In the genomic region with DNA sequence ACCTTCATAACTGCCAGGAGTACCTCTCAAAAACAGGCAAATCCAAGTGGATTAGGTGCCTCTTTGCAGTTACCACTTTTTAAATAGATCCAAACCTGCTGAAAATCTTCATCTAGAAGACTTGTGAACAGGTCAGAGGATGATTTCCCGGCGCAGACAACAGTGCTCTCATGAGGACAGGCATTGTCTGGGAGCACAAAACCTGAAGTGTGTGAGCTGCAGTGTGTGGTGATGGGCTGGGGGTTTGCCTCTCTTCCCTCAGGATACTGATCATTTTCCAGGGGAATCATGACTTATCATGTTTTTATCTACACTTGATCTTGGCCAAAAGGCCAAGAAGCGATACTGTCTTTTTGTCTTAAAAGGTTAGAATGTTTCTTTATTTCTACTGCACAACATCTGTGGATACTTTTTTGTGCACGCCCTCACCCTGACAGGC, we compare ENCODE assay signal across 13 cellular contexts. TPM values are rescaled to one million over a fixed set of nuclear protein-coding genes. Genes with fewer than 3 reads are reported as not detected.
A peak's percentile ranks its signal among the peaks of the same experiment; 100 is the strongest.
DNase-seq lines count a peak whose midpoint lies in the region; ATAC-seq and TF ChIP-seq lines count a peak whose summit lies in the region.
"Not testable (repeated sequence)": the region's sequence is repeated elsewhere in the genome, so short reads cannot be mapped to it uniquely, and the experiment has no call there.
"Had no signal": no experiment of that assay in that cellular context is flagged by ENCODE, and none has a peak within 500 bp of the region (broad histone marks: within the 10 kb centered on the region; RNA-seq: fewer than 3 reads in every experiment).

No MANE protein-coding gene starts in this region.

- H3K4me1 ChIP-seq in BE2C = not testable (repeated sequence)
- H3K4me1 ChIP-seq in OCI-LY7 (ENCODE audit: insufficient read depth, low read length, poor library complexity, severe bottlenecking) (peaks cover 49% of the 10 kb centered on the region), adrenal gland (replicated peaks in 1 of 2) (peaks cover 20 to 24% of the 10 kb centered on the region in 2 donors), sigmoid colon (peaks cover 0 to 14% (median 7%) of the 10 kb centered on the region in 4 donors)

- CTCF ChIA-PET in OCI-LY7 (lab: Charles Lee; ENCODE audit: unreplicated experiment) = interaction anchor here (0.5 kb wide), 1 partner anchor 76 kb away, joined by 3 read pairs; no protein-coding TSS in a partner anchor
- CTCF ChIA-PET in activated CD4-positive, alpha-beta memory T cell treated with anti-CD3 and anti-CD28 coated beads, Interleukin-2, amount 10 ng/mL, durations not matched to agents 7 days and 5 days (lab: Charles Lee) = interaction anchor here (0.9 to 3.1 kb wide), 8 partner anchors 23 to 262 kb away, joined by 3 to 8 read pairs (median 4); no protein-coding TSS in a partner anchor

- not testable (repeated sequence) for H3K27me3 ChIP-seq in BE2C, adrenal gland, sigmoid colon

- intact Hi-C loops in OCI-LY7 (cut with micrococcal nuclease; ENCODE audit: unreplicated experiment) = loop anchor here (10.0 kb wide), 1 partner anchor 209 kb away; no protein-coding TSS in a partner anchor
- intact Hi-C loops in adrenal gland (cut with DNase I); sigmoid colon (cut with DNase I): not testable (repeated sequence)

- H3K27me3 Mint-ChIP-seq in activated CD4-positive, alpha-beta memory T cell treated with anti-CD3 and anti-CD28 coated beads, Interleukin-2, amount 10 ng/mL, durations not matched to agents 7 days and 5 days = not testable (repeated sequence)
- peaks cover 5 to 10% (median 10%) of the 10 kb centered on the region in 3 donors for H3K27me3 Mint-ChIP-seq in immature natural killer cell (ENCODE audit: low read depth in 3 of 3)

- H3K27ac ChIP-seq in OCI-LY7 (ENCODE audit: low read depth, low read length, poor library complexity, severe bottlenecking) (peak overlapping the region; percentile 89), adrenal gland (peak overlapping the region in 4 of 5 donors; percentile 47 to 87 (median 80)), sigmoid colon (peak overlapping the region in 3 of 4 donors; percentile 62 to 72 (median 72))

- not testable (repeated sequence) for DNase-seq in BE2C; activated CD4-positive, alpha-beta memory T cell treated with anti-CD3 and anti-CD28 coated beads, Interleukin-2, amount 10 ng/mL, durations not matched to agents 7 days and 5 days; adrenal gland; immature natural killer cell; sigmoid colon
- DNase-seq in OCI-LY7 (ENCODE audit: low spot score) = peak; percentile 28

- TF ChIP-seq EP300 in sigmoid colon (IDR thresholded peaks at IDR 0.05) = not testable (repeated sequence)

- not testable (repeated sequence) for H4K20me1 ChIP-seq in OCI-LY7 (ENCODE audit: insufficient read depth, low read length)

- H3K36me3 ChIP-seq in BE2C (peaks cover 36% of the 10 kb centered on the region), OCI-LY7 (ENCODE audit: insufficient read depth, low read length) (peaks cover 73% of the 10 kb centered on the region), adrenal gland (replicated peaks in 1 of 2) (peaks cover 0 to 36% of the 10 kb centered on the region in 2 donors), sigmoid colon (peaks cover 4 to 68% (median 27%) of the 10 kb centered on the region in 4 donors)

- WGBS in adrenal gland, 4 donors = 41 to 61% (median 57%) methylated on average over 2 to 3 of the region's 4 CpGs
- 89 to 90% methylated on average over 3 of the region's 4 CpGs for WGBS in sigmoid colon, 2 donors

- not testable (repeated sequence) for H3K9me2 ChIP-seq in OCI-LY7 (ENCODE audit: insufficient read depth, low read length)

- not testable (repeated sequence) for BruUV-seq in OCI-LY7 (replicated peaks; lab: Mats Ljungman, UMichigan)

- peak overlapping the region; percentile 92 for H3K27ac Mint-ChIP-seq in activated CD4-positive, alpha-beta memory T cell treated with anti-CD3 and anti-CD28 coated beads, Interleukin-2, amount 10 ng/mL, durations not matched to agents 7 days and 5 days
- peak overlapping the region; percentile 92 to 100 (median 98) for H3K27ac Mint-ChIP-seq in immature natural killer cell

- not testable (repeated sequence) for H3K4me3 ChIP-seq in BE2C (ENCODE audit: low read depth, low read length); adrenal gland; sigmoid colon
- H3K4me3 ChIP-seq in OCI-LY7 (ENCODE audit: low read depth, low read length, poor library complexity, severe bottlenecking) = peak overlapping the region; percentile 57

- ATAC-seq in GM19397 (IDR thresholded peaks at IDR 0.05; ENCODE audit: unreplicated experiment) = peak; percentile 4
- peak; percentile 3 for ATAC-seq in HG03064 (IDR thresholded peaks at IDR 0.05; ENCODE audit: low read depth, unreplicated experiment)

- not testable (repeated sequence) for H3K9me3 ChIP-seq in BE2C; OCI-LY7 (ENCODE audit: low read length); adrenal gland (replicated peaks in 1 of 3); sigmoid colon

- peak overlapping the region; percentile 93 for H3K4me2 ChIP-seq in OCI-LY7 (ENCODE audit: low read length)

- not testable (repeated sequence) for TF ChIP-seq POLR2A in adrenal gland (IDR thresholded peaks at IDR 0.05); sigmoid colon (IDR thresholded peaks at IDR 0.05)

- peaks cover 28% of the 10 kb centered on the region; the same call in 1 of the 2 replicates for H3K79me2 ChIP-seq in OCI-LY7 (ENCODE audit: insufficient read depth, low read depth, low read length)

- TF ChIP-seq CTCF in BE2C (IDR thresholded peaks at IDR 0.05; ENCODE audit: low read depth, low read length) = peak; percentile 57; the same call in 1 of the 2 replicates
- TF ChIP-seq CTCF in OCI-LY7 (conservative IDR thresholded peaks at IDR 0.05; ENCODE audit: low read length); adrenal gland (IDR thresholded peaks at IDR 0.05); sigmoid colon (IDR thresholded peaks at IDR 0.05): not testable (repeated sequence)

- not testable (repeated sequence) for H2AFZ ChIP-seq in OCI-LY7 (ENCODE audit: low read length)

- POLR2A ChIA-PET in OCI-LY7 (lab: Charles Lee) = not testable (repeated sequence)
- POLR2A ChIA-PET in activated CD4-positive, alpha-beta memory T cell treated with anti-CD3 and anti-CD28 coated beads, Interleukin-2, amount 10 ng/mL, durations not matched to agents 7 days and 5 days (lab: Charles Lee) = interaction anchor here (1.0 to 1.9 kb wide), 5 partner anchors 120 to 219 kb away, joined by 3 to 5 read pairs (median 4); no protein-coding TSS in a partner anchor

- peak overlapping the region; percentile 69 for H3K4me3 Mint-ChIP-seq in activated CD4-positive, alpha-beta memory T cell treated with anti-CD3 and anti-CD28 coated beads, Interleukin-2, amount 10 ng/mL, durations not matched to agents 7 days and 5 days
- H3K4me3 Mint-ChIP-seq in immature natural killer cell = peak overlapping the region; percentile 66 to 91 (median 85)

- H3K36me3 Mint-ChIP-seq in activated CD4-positive, alpha-beta memory T cell treated with anti-CD3 and anti-CD28 coated beads, Interleukin-2, amount 10 ng/mL, durations not matched to agents 7 days and 5 days (ENCODE audit: low read depth) = peaks cover 56% of the 10 kb centered on the region
- H3K36me3 Mint-ChIP-seq in immature natural killer cell = peaks cover 7 to 43% (median 9%) of the 10 kb centered on the region in 3 donors

- not testable (repeated sequence) for H3K9me3 Mint-ChIP-seq in activated CD4-positive, alpha-beta memory T cell treated with anti-CD3 and anti-CD28 coated beads, Interleukin-2, amount 10 ng/mL, durations not matched to agents 7 days and 5 days; immature natural killer cell

- peaks cover 40% of the 10 kb centered on the region for H3K4me1 Mint-ChIP-seq in activated CD4-positive, alpha-beta memory T cell treated with anti-CD3 and anti-CD28 coated beads, Interleukin-2, amount 10 ng/mL, durations not matched to agents 7 days and 5 days
- peaks cover 30 to 49% of the 10 kb centered on the region in 2 donors for H3K4me1 Mint-ChIP-seq in immature natural killer cell

RNA-seq across cellular contexts. Expression of a gene that starts 13.8 kb away (rescaled TPM):
- polyA plus RNA-seq in BE2C (2012; ENCODE audit: insufficient read depth, insufficient read length, low read depth) = 154 TPM
- total RNA-seq in OCI-LY7 (2014; rRNA removed; shearing (Covaris generic)) = 90.2 and 102 TPM in 2 replicates
- total RNA-seq in OCI-LY7 (2022) (95.0 and 106 TPM in 2 replicates), adrenal gland (100 to 1,000 TPM in 1 of 8 donors, 10 to 100 TPM in 6, 1 to 10 TPM in 1; 8.7 to 115 (median 30.2) TPM), sigmoid colon (10 to 100 TPM; 25.3 to 56.2 (median 44.4) TPM)
- total RNA-seq in activated CD4-positive, alpha-beta memory T cell treated with anti-CD3 and anti-CD28 coated beads, Interleukin-2, amount 10 ng/mL, durations not matched to agents 7 days and 5 days = 10 to 100 TPM; 39.8 to 40.6 TPM
- polyA plus RNA-seq in adrenal gland (100 to 1,000 TPM in 2 of 3 donors, 10 to 100 TPM in 1; 10.4 to 403 (median 296) TPM), immature natural killer cell (10 to 100 TPM; 12.2 to 42.1 (median 12.2) TPM), sigmoid colon (10 to 100 TPM in 1 of 3 donors, 1 to 10 TPM in 2; 4.9 to 65.6 (median 7.2) TPM)

RNA-seq across cellular contexts. Expression of a gene that starts 29.1 kb away (rescaled TPM):
- polyA plus RNA-seq in BE2C (2012; ENCODE audit: insufficient read depth, insufficient read length, low read depth) = 3.0 TPM
- total RNA-seq in OCI-LY7 (2014; rRNA removed; shearing (Covaris generic)) = 6.4 and 8.0 TPM in 2 replicates
- total RNA-seq in OCI-LY7 (2022) (13.5 and 16.0 TPM in 2 replicates), adrenal gland (10 to 100 TPM in 5 of 8 donors, 1 to 10 TPM in 3; 3.4 to 18.9 (median 12.5) TPM), sigmoid colon (10 to 100 TPM in 1 of 4 donors, 1 to 10 TPM in 3; 5.0 to 10.0 (median 5.9) TPM)
- total RNA-seq in activated CD4-positive, alpha-beta memory T cell treated with anti-CD3 and anti-CD28 coated beads, Interleukin-2, amount 10 ng/mL, durations not matched to agents 7 days and 5 days = 1 to 10 TPM; 1.3 to 1.5 TPM
- polyA plus RNA-seq in adrenal gland (10 to 100 TPM in 2 of 3 donors, 1 to 10 TPM in 1; 5.1 to 17.3 (median 11.9) TPM), immature natural killer cell (1 to 10 TPM; 1.5 to 2.4 (median 2.0) TPM), sigmoid colon (1 to 10 TPM; 5.4 to 6.9 (median 5.5) TPM)

RNA-seq across cellular contexts. Expression of a gene that starts 36.6 kb away (rescaled TPM):
- 3.3 TPM for polyA plus RNA-seq in BE2C (2012; ENCODE audit: insufficient read depth, insufficient read length, low read depth)
- total RNA-seq in OCI-LY7 (2014; rRNA removed; shearing (Covaris generic)) = not detected in 2 replicates
- not detected in 2 replicates for total RNA-seq in OCI-LY7 (2022)
- not detected for total RNA-seq in activated CD4-positive, alpha-beta memory T cell treated with anti-CD3 and anti-CD28 coated beads, Interleukin-2, amount 10 ng/mL, durations not matched to agents 7 days and 5 days
- total RNA-seq in adrenal gland = not detected
- under 1 TPM in 1 of 3 donors, not detected in 2; 0.16 TPM for polyA plus RNA-seq in adrenal gland
- polyA plus RNA-seq in immature natural killer cell = 10 to 100 TPM in 1 of 3 donors, 1 to 10 TPM in 2; 6.8 to 11.1 (median 7.6) TPM
- not detected for total RNA-seq in sigmoid colon
- under 1 TPM in 1 of 3 donors, not detected in 2; 0.16 TPM for polyA plus RNA-seq in sigmoid colon
- total RNA-seq: ascending aorta, mammary epithelial cell, Right ventricle myocardium superior, sciatic nerve, upper lobe of left lung had no signal
- polyA plus RNA-seq: mammary epithelial cell had no signal
